In the genomic region with DNA sequence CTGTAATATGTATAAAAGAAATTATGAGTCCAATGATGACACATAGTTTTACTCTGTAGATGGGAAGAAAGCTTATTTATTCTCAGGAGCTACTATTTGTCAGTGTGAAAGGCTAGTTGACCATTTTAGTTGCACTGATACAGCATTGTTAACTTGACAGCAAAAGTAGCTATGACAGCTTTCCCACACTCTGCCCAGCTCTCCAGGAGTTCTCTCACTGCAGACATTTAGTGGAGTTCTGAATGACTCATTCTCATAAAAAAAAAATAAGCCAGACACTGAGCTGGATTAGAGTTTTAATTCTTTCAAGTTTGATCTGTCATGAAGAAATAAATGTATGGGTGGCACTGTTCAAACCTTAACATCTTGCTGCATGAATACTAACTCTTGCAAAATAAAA, we compare ENCODE assay signal across 14 cellular contexts.
DNase-seq lines count a peak whose midpoint lies in the region; FAIRE-seq and TF ChIP-seq lines count a peak whose summit lies in the region.
"Had no signal": no experiment of that assay in that cellular context is flagged by ENCODE, and none has a peak within 500 bp of the region (broad histone marks: within the 10 kb centered on the region; RNA-seq: fewer than 3 reads in every experiment).

No MANE protein-coding gene starts in this region.

- 0 out of 4 replicates have a peak, but pooled peaks cover 2 to 3% of the 10 kb centered on the region in 2 experiments for H3K9me3 ChIP-seq in H1 (ENCODE audit: insufficient read depth in 2 of 2, low read depth in 1 of 2, low read length in 1 of 2)
- H3K9me3 ChIP-seq in mesodermal cell (ENCODE audit: control insufficient read depth, low read length): no peaks in the 10 kb centered on the region
- no peaks in the 10 kb centered on the region for H3K9me3 ChIP-seq in H9 (ENCODE audit: control insufficient read depth, low read depth, low read length)
- H3K9me3 ChIP-seq: testis had no signal

- H4K8ac ChIP-seq in H1 (ENCODE audit: extremely low read depth, insufficient read depth, low read length) (no peak overlapping the region), H9 (replicated peaks; ENCODE audit: insufficient read length, low read depth, low read length) (no peak overlapping the region)

- H2AK5ac ChIP-seq in H1 (ENCODE audit: low read depth, low read length) (no peak overlapping the region), H9 (ENCODE audit: insufficient read length, low read length) (no peak overlapping the region)

- H3K4ac ChIP-seq in H1 (replicated peaks; ENCODE audit: insufficient read length, low read depth, low read length) (no peak overlapping the region), H9 (ENCODE audit: low read depth, low read length) (no peak overlapping the region)

- H4K91ac ChIP-seq in H1 (replicated peaks; ENCODE audit: insufficient read length, low read length): no peak overlapping the region
- no peak overlapping the region for H4K91ac ChIP-seq in H9 (ENCODE audit: insufficient read length, low read depth, low read length)

- H3K4me1 ChIP-seq in H1 (replicated peaks in 1 of 4; ENCODE audit: control insufficient read depth in 3 of 4, insufficient read depth in 4 of 4, low read length in 3 of 4) (peaks cover 0 to 8% (median 7%) of the 10 kb centered on the region in 4 experiments; a peak in 3 of 7 replicates), mesodermal cell (ENCODE audit: control insufficient read depth, insufficient read depth, low read length, poor library complexity, severe bottlenecking) (no peaks in the 10 kb centered on the region), H9 (ENCODE audit: insufficient read depth, low read length) (peaks cover 6% of the 10 kb centered on the region; the same call in 1 of the 2 replicates)
- H3K4me1 ChIP-seq: parathyroid adenoma, testis had no signal

- H2BK5ac ChIP-seq in H1 (ENCODE audit: low read depth, low read length) (no peak overlapping the region), H9 (ENCODE audit: insufficient read length, low read length) (no peak overlapping the region)

- TF ChIP-seq RAD21 in H1 (IDR thresholded peaks at IDR 0.05 in 1 of 2, conservative IDR thresholded peaks at IDR 0.05 in 1 of 2; ENCODE audit: low read depth in 2 of 2, low read length in 2 of 2): no peak

- H3K56ac ChIP-seq in H1 (replicated peaks; ENCODE audit: insufficient read length, low read depth, low read length) (no peak overlapping the region), H9 (ENCODE audit: insufficient read length, low read depth, low read length) (no peak overlapping the region)

- TF ChIP-seq POLR2A in H1 (IDR thresholded peaks at IDR 0.05; ENCODE audit: control extremely low read depth in 1 of 2, low read depth in 2 of 2, low read length in 2 of 2): no peak

- no peak overlapping the region for H4K5ac ChIP-seq in H1 (ENCODE audit: insufficient read length, low read depth, low read length)
- no peak overlapping the region for H4K5ac ChIP-seq in H9 (ENCODE audit: insufficient read length, low read depth, low read length)

- H3K27me3 ChIP-seq in H1 (replicated peaks in 1 of 4; ENCODE audit: control insufficient read depth in 3 of 4, extremely low read depth in 1 of 4, insufficient read depth in 3 of 4, low read length in 3 of 4) (no peaks in the 10 kb centered on the region), H9 (ENCODE audit: insufficient read depth, low read length) (no peaks in the 10 kb centered on the region)
- H3K27me3 ChIP-seq: testis had no signal

- H3K9me3 Mint-ChIP-seq in H9 (peaks cover 4 to 5% of the 10 kb centered on the region in 2 experiments; a peak in 3 of 5 replicates), progenitor cell of endocrine pancreas (ENCODE audit: low read depth) (peaks cover 8% of the 10 kb centered on the region)

- H3K23ac ChIP-seq in H1 (ENCODE audit: insufficient read length) (no peak overlapping the region), H9 (ENCODE audit: insufficient read length, low read depth, low read length) (no peak overlapping the region)

- DNase-seq in AG10803 (ENCODE audit: low read depth): peak; percentile 78
- DNase-seq in NCI-H226: peak; percentile 61
- no peak for DNase-seq in H1 (ENCODE audit: low read depth in 1 of 2, low spot score in 2 of 2)
- no peak for DNase-seq in H9
- DNase-seq in NCI-H1105 (lab: John Stamatoyannopoulos, UW): no peak
- no peak for DNase-seq in progenitor cell of endocrine pancreas (ENCODE audit: low spot score, unreplicated experiment)
- DNase-seq in activated naive CD4-positive, alpha-beta T cell treated with Interleukin-2 at 50 U/mL for 16 hours: no peak
- DNase-seq: activated CD8-positive, alpha-beta memory T cell treated with anti-CD3 and anti-CD28 coated beads, Interleukin-2, amount 50 U/mL, for 4 hours; left ventricle myocardium superior; testis had no signal

- H3K4me3 ChIP-seq in AG10803 (ENCODE audit: low read length) (no peak overlapping the region), H1 (ENCODE audit: extremely low read depth in 1 of 4, insufficient read depth in 2 of 4, low read depth in 3 of 4, low read length in 4 of 4) (no peak overlapping the region), mesodermal cell (ENCODE audit: extremely low read depth, insufficient read depth, low read length, poor library complexity, severe bottlenecking) (no peak overlapping the region)
- H3K4me3 ChIP-seq: testis had no signal

- H2BK12ac ChIP-seq in H1 (ENCODE audit: low read depth, low read length) (no peak overlapping the region), H9 (ENCODE audit: insufficient read length, low read depth, low read length) (no peak overlapping the region)

- no peak overlapping the region for H2AFZ ChIP-seq in H1 (ENCODE audit: low read length)
- no peak overlapping the region for H2AFZ ChIP-seq in H9 (ENCODE audit: low read length)
- H2AFZ ChIP-seq: parathyroid adenoma had no signal

- no peak overlapping the region for H3K27ac Mint-ChIP-seq in H9
- no peak overlapping the region for H3K27ac Mint-ChIP-seq in progenitor cell of endocrine pancreas

- no peak overlapping the region for H3K9ac ChIP-seq in H1 (replicated peaks in 1 of 4; ENCODE audit: extremely low read depth in 1 of 4, low read depth in 3 of 4, low read length in 3 of 4)
- no peak overlapping the region for H3K9ac ChIP-seq in H9 (ENCODE audit: extremely low read depth, insufficient read length, low read length)
- H3K9ac ChIP-seq: parathyroid adenoma had no signal

- no peak overlapping the region for H3K14ac ChIP-seq in H1 (ENCODE audit: insufficient read length)
- no peak overlapping the region for H3K14ac ChIP-seq in H9 (ENCODE audit: insufficient read depth, low read length)

- H3K4me3 Mint-ChIP-seq in H9: no peak overlapping the region
- H3K4me3 Mint-ChIP-seq in progenitor cell of endocrine pancreas (ENCODE audit: low read depth): no peak overlapping the region

- H2BK20ac ChIP-seq in H1 (ENCODE audit: low read length) (no peak overlapping the region), H9 (ENCODE audit: low read depth, low read length, poor library complexity, severe bottlenecking) (no peak overlapping the region)

- H3K79me2 ChIP-seq in H1 (ENCODE audit: control insufficient read depth in 1 of 2, insufficient read depth in 2 of 2, low read length in 2 of 2) (no peaks in the 10 kb centered on the region), H9 (ENCODE audit: insufficient read depth, low read length) (no peaks in the 10 kb centered on the region)
- H3K79me2 ChIP-seq: parathyroid adenoma had no signal

- peaks cover 0 to 12% (median 3%) of the 10 kb centered on the region in 3 experiments; a peak in 4 of 7 replicates for H3K36me3 Mint-ChIP-seq in H9 (ENCODE audit: insufficient read depth in 1 of 3, low read depth in 3 of 3)
- H3K36me3 Mint-ChIP-seq in progenitor cell of endocrine pancreas (ENCODE audit: insufficient read depth): no peaks in the 10 kb centered on the region

- H2BK120ac ChIP-seq in H1 (replicated peaks; ENCODE audit: low read depth, low read length) (no peak overlapping the region), H9 (ENCODE audit: low read depth, low read length, poor library complexity, severe bottlenecking) (no peak overlapping the region)

- H2BK15ac ChIP-seq in H1 (ENCODE audit: low read length) (no peak overlapping the region), H9 (ENCODE audit: low read depth, low read length) (no peak overlapping the region)

- H3K27ac ChIP-seq in H1 (ENCODE audit: low read depth, low read length) (no peak overlapping the region), mesodermal cell (ENCODE audit: low read depth, low read length, severe bottlenecking) (peak overlapping the region; percentile 65), H9 (ENCODE audit: insufficient read length, low read depth, low read length) (no peak overlapping the region)
- H3K27ac ChIP-seq: C4-2B, parathyroid adenoma, testis had no signal

- TF ChIP-seq EP300 in H1 (IDR thresholded peaks at IDR 0.05; ENCODE audit: borderline replicate concordance in 1 of 2, low read depth in 2 of 2, low read length in 2 of 2): no peak

- H3K4me2 ChIP-seq in H1 (ENCODE audit: insufficient read depth in 1 of 2, low read depth in 2 of 2, low read length in 2 of 2): no peak overlapping the region
- H3K4me2 ChIP-seq in H9 (ENCODE audit: insufficient read depth, insufficient read length, low read length): no peak overlapping the region

- H3K4me1 Mint-ChIP-seq in H9: peaks cover 41 to 47% of the 10 kb centered on the region in 2 experiments
- no peaks in the 10 kb centered on the region for H3K4me1 Mint-ChIP-seq in progenitor cell of endocrine pancreas (ENCODE audit: low read depth)

- peak; percentile 24 for FAIRE-seq in H1 (lab: Jason Lieb, UNC)
- FAIRE-seq: frontal cortex had no signal

- H3K79me1 ChIP-seq in H1 (ENCODE audit: low read depth, low read length): no peaks in the 10 kb centered on the region
- no peaks in the 10 kb centered on the region for H3K79me1 ChIP-seq in H9 (ENCODE audit: insufficient read depth, low read depth, low read length, poor library complexity, severe bottlenecking)

- no peaks in the 10 kb centered on the region for H4K20me1 ChIP-seq in H1 (replicated peaks in 1 of 2; ENCODE audit: control insufficient read depth in 1 of 2, insufficient read depth in 2 of 2, low read length in 2 of 2)
- no peaks in the 10 kb centered on the region for H4K20me1 ChIP-seq in H9 (ENCODE audit: control insufficient read depth, insufficient read depth, insufficient read length)

- H3K18ac ChIP-seq in H1 (ENCODE audit: extremely low read depth, low read length): no peak overlapping the region
- H3K18ac ChIP-seq in H9 (ENCODE audit: insufficient read length, low read depth, low read length): no peak overlapping the region

- H3K27me3 Mint-ChIP-seq in H9 (ENCODE audit: low read depth) (no peaks in the 10 kb centered on the region; the same call in none of the 2 replicates), progenitor cell of endocrine pancreas (no peaks in the 10 kb centered on the region)

- POLR2A ChIA-PET in H1 (lab: Charles Lee; ENCODE audit: partially characterized antibody): no interaction called here

- TF ChIP-seq CTCF in AG10803 (conservative IDR thresholded peaks at IDR 0.05; ENCODE audit: low read length): no peak
- TF ChIP-seq CTCF in H1 (IDR thresholded peaks at IDR 0.05; ENCODE audit: control extremely low read depth in 1 of 3, insufficient read depth in 1 of 3, low read depth in 1 of 3, low read length in 3 of 3): no peak
- TF ChIP-seq CTCF in H9 (conservative IDR thresholded peaks at IDR 0.05): no peak
- TF ChIP-seq CTCF in progenitor cell of endocrine pancreas (IDR thresholded peaks at IDR 0.05; ENCODE audit: unreplicated experiment): no peak

- CTCF ChIA-PET in H1 (lab: Charles Lee; ENCODE audit: partially characterized antibody): interaction anchor here (0.6 to 1.1 kb wide), 3 partner anchors 12 to 1627 kb away, joined by 3 read pairs; no protein-coding TSS in a partner anchor

- no peaks in the 10 kb centered on the region for H3K23me2 ChIP-seq in H1 (ENCODE audit: low read depth, low read length)
- H3K23me2 ChIP-seq in H9 (ENCODE audit: insufficient read length, low read depth, low read length, poor library complexity, severe bottlenecking): no peaks in the 10 kb centered on the region

- H3T11ph ChIP-seq in H9 (ENCODE audit: low read length): no peak overlapping the region

- H3K36me3 ChIP-seq in H1 (ENCODE audit: control insufficient read depth in 2 of 4, insufficient read depth in 4 of 4, low read length in 3 of 4): 0 out of 8 replicates have a peak, but pooled peaks cover 0 to 3% (median 0%) of the 10 kb centered on the region in 4 experiments
- no peaks in the 10 kb centered on the region for H3K36me3 ChIP-seq in mesodermal cell (ENCODE audit: control insufficient read depth, insufficient read depth, low read length)

Comparison
In these comparisons a context has a peak if more than half of its experiments do, and no peak if none do; other contexts are left out.
1. DNase-seq: peak in AG10803 (single experiment) and NCI-H226 (single experiment); none in H1 (0 of 2), H9 (single experiment), NCI-H1105 (single experiment), progenitor cell of endocrine pancreas (single experiment) and activated naive CD4-positive, alpha-beta T cell treated with Interleukin-2 at 50 U/mL for 16 hours (single experiment).